In the genomic region with DNA sequence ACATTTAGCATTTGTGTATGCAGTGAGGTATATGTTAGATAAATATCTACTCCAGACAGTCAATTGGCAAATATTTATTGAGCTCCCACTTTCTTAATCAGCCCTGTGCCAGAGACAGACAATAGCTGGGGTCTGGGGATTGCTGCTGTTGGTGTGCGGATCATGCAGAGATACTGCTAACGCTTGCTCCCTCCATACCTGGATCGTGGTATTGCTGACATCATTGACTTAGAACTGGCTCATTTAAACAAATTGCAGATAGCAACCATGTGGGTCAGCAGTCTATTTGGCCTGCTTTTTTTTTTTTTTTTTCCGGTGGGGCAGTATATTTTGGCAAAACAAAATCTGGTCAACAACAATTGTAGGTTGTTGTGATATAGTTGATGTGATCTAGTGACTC, we compare ENCODE assay signal across 16 cellular contexts.
"Had no signal": no experiment of that assay in that cellular context is flagged by ENCODE, and none has a peak within 500 bp of the region (broad histone marks: within the 10 kb centered on the region; RNA-seq: fewer than 3 reads in every experiment).

No MANE protein-coding gene starts in this region.

- H3K9me3 Mint-ChIP-seq: activated naive CD4-positive, alpha-beta T cell treated with anti-CD3 and anti-CD28 coated beads, Interleukin-2, amount 50 U/mL, for 72 hours; nephron progenitor cell had no signal

- H3K36me3 ChIP-seq: colonic mucosa, esophagus muscularis mucosa had no signal

- H3K4me3 Mint-ChIP-seq: nephron progenitor cell had no signal

- H3K27me3 ChIP-seq: colonic mucosa, esophagus muscularis mucosa, upper lobe of left lung had no signal

- H3K27me3 Mint-ChIP-seq: progenitor cell of endocrine pancreas had no signal

- H3K4me1 ChIP-seq: colonic mucosa had no signal

- H3K9me3 ChIP-seq: colonic mucosa, esophagus muscularis mucosa, upper lobe of left lung had no signal

- ATAC-seq: activated CD4-positive, CD25-positive, alpha-beta regulatory T cell treated with anti-CD3 and anti-CD28 coated beads, Interleukin-2, amount 50 U/mL, for 24 hours; activated naive CD4-positive, alpha-beta T cell treated with anti-CD3 and anti-CD28 coated beads, Interleukin-2, amount 50 U/mL, for 72 hours; stimulated activated naive CD8-positive, alpha-beta T cell treated with anti-CD3 and anti-CD28 coated beads, Interleukin-15, Interleukin-2, amounts not matched to agents 100 U/mL and 50 U/mL, for 24 hours had no signal

- H3K27ac Mint-ChIP-seq: activated naive CD4-positive, alpha-beta T cell treated with anti-CD3 and anti-CD28 coated beads, Interleukin-2, amount 50 U/mL, for 72 hours; progenitor cell of endocrine pancreas had no signal

- DNase-seq: activated effector memory CD4-positive, alpha-beta T cell treated with Interleukin-2 at 50 U/mL for 16 hours; caudate nucleus; colonic mucosa; hypothalamus; nephron progenitor cell; occipital lobe; right cardiac atrium; small intestine; stimulated activated CD4-positive, alpha-beta T cell treated with anti-CD3 and anti-CD28 coated beads, Interleukin-4, amount 100 ng/mL, for 24 hours; stimulated activated naive CD8-positive, alpha-beta T cell treated with anti-CD3 and anti-CD28 coated beads, Interleukin-15, Interleukin-2, amounts not matched to agents 100 U/mL and 50 U/mL, for 24 hours; T-helper 9 cell; upper lobe of left lung had no signal

- H3K27ac ChIP-seq: colonic mucosa, upper lobe of left lung had no signal

- H3K4me3 ChIP-seq: colonic mucosa, esophagus muscularis mucosa, upper lobe of left lung had no signal
